10 cellular contexts compared by ENCODE assay signal in genomic region chr9:122005597-122005996, GRCh38.
DNase-seq lines count a peak whose midpoint lies in the region; ATAC-seq and TF ChIP-seq lines count a peak whose summit lies in the region.
"Had no signal": no experiment of that assay in that cellular context is flagged by ENCODE, and none has a peak within 500 bp of the region (broad histone marks: within the 10 kb centered on the region; RNA-seq: fewer than 3 reads in every experiment).

No MANE protein-coding gene starts in this region.

- no peak overlapping the region for H3K4me2 ChIP-seq in Loucy (ENCODE audit: low read depth, low read length, poor library complexity, severe bottlenecking)
- H3K4me2 ChIP-seq in mesenchymal stem cell (ENCODE audit: low read length, poor library complexity, severe bottlenecking), result no peak overlapping the region

- H3K79me2 ChIP-seq in Loucy (ENCODE audit: insufficient read depth, low read length), result no peaks in the 10 kb centered on the region

- H3K9ac ChIP-seq in Loucy (ENCODE audit: low read depth, low read length, poor library complexity, severe bottlenecking) (no peak overlapping the region), mesenchymal stem cell (ENCODE audit: low read length) (no peak overlapping the region)

- H2AK5ac ChIP-seq in mesenchymal stem cell (ENCODE audit: low read length, severe bottlenecking), result no peak overlapping the region

- no peak overlapping the region for H3K4me3 Mint-ChIP-seq in activated T-helper 2 cell treated with anti-CD3 and anti-CD28 coated beads, Interferon-gamma antibody, Interleukin-2, Interleukin-4, amounts not matched to agents 10 μg/mL and 5 μg/mL and 100 μg/mL, durations not matched to agents 14 hours and 24 hours and 36 hours (ENCODE audit: low read depth)

- H2BK120ac ChIP-seq in mesenchymal stem cell (ENCODE audit: low read depth, low read length), result no peak overlapping the region

- no peaks in the 10 kb centered on the region for H3K9me2 ChIP-seq in Loucy (replicated peaks; ENCODE audit: low read depth, low read length)

- H3K4me1 ChIP-seq in Loucy (ENCODE audit: insufficient read depth, low read length, poor library complexity, severe bottlenecking), result no peaks in the 10 kb centered on the region
- peaks cover 8% of the 10 kb centered on the region for H3K4me1 ChIP-seq in mesenchymal stem cell (ENCODE audit: control insufficient read depth, insufficient read depth, low read depth, low read length)

- H3K79me1 ChIP-seq in mesenchymal stem cell (replicated peaks; ENCODE audit: low read length, poor library complexity, severe bottlenecking), result no peaks in the 10 kb centered on the region

- H3K27ac ChIP-seq in mesenchymal stem cell (ENCODE audit: low read length, poor library complexity, severe bottlenecking), result no peak overlapping the region
- H3K27ac ChIP-seq: sigmoid colon had no signal

- no peak overlapping the region for H2BK12ac ChIP-seq in mesenchymal stem cell (ENCODE audit: low read length in 2 of 2)

- H3K9me3 Mint-ChIP-seq in activated T-helper 2 cell treated with anti-CD3 and anti-CD28 coated beads, Interferon-gamma antibody, Interleukin-2, Interleukin-4, amounts not matched to agents 10 μg/mL and 5 μg/mL and 100 μg/mL, durations not matched to agents 14 hours and 24 hours and 36 hours, result no peaks in the 10 kb centered on the region

- H3K27me3 ChIP-seq in Loucy (ENCODE audit: insufficient read depth, low read length, poor library complexity, severe bottlenecking) (no peaks in the 10 kb centered on the region), mesenchymal stem cell (ENCODE audit: control insufficient read depth in 1 of 2, insufficient read depth in 1 of 2, low read length in 2 of 2) (no peaks in the 10 kb centered on the region)
- H3K27me3 ChIP-seq: sigmoid colon had no signal

- H3K23ac ChIP-seq in mesenchymal stem cell (ENCODE audit: low read length in 2 of 2), result no peak overlapping the region

- WGBS in mesenchymal stem cell, result 14% methylated on average over 1 of the region's 1 CpG

- H3K36me3 Mint-ChIP-seq in activated T-helper 2 cell treated with anti-CD3 and anti-CD28 coated beads, Interferon-gamma antibody, Interleukin-2, Interleukin-4, amounts not matched to agents 10 μg/mL and 5 μg/mL and 100 μg/mL, durations not matched to agents 14 hours and 24 hours and 36 hours (ENCODE audit: low read depth), result no peaks in the 10 kb centered on the region

- H3K9me3 ChIP-seq in Loucy (ENCODE audit: insufficient read depth, low read depth, low read length) (no peaks in the 10 kb centered on the region), mesenchymal stem cell (ENCODE audit: control insufficient read depth, low read length) (no peaks in the 10 kb centered on the region)
- H3K9me3 ChIP-seq: sigmoid colon had no signal

- intact Hi-C loops in activated T-helper 2 cell treated with anti-CD3 and anti-CD28 coated beads, Interferon-gamma antibody, Interleukin-2, Interleukin-4, amounts not matched to agents 10 μg/mL and 5 μg/mL and 100 μg/mL, durations not matched to agents 14 hours and 24 hours and 36 hours (cut with micrococcal nuclease), result no loop called here

- H4K91ac ChIP-seq in mesenchymal stem cell (ENCODE audit: low read length), result no peak overlapping the region

- peak; percentile 27 for DNase-seq in Daoy (ENCODE audit: low read depth)
- peak; percentile 63 for DNase-seq in cerebellar cortex (ENCODE audit: low spot score)
- peak; percentile 43 for DNase-seq in mesenchymal stem cell
- no peak for DNase-seq in activated T-helper 2 cell treated with anti-CD3 and anti-CD28 coated beads, Interferon-gamma antibody, Interleukin-2, Interleukin-4, amounts not matched to agents 10 μg/mL and 5 μg/mL and 100 μg/mL, durations not matched to agents 14 hours and 24 hours and 36 hours (ENCODE audit: low spot score)
- DNase-seq in HK-2 (ENCODE audit: unreplicated experiment), result no peak
- DNase-seq: sigmoid colon, substantia nigra had no signal

- H2BK15ac ChIP-seq in mesenchymal stem cell (ENCODE audit: low read depth, poor library complexity, severe bottlenecking), result no peak overlapping the region

- no peak overlapping the region for H2BK5ac ChIP-seq in mesenchymal stem cell (ENCODE audit: low read depth, low read length, poor library complexity, severe bottlenecking)

- ATAC-seq in GM18858 (IDR thresholded peaks at IDR 0.05; ENCODE audit: unreplicated experiment) (no peak), GM18519 (IDR thresholded peaks at IDR 0.05; ENCODE audit: low FRiP score, unreplicated experiment) (no peak)

- H3K4me3 ChIP-seq in Loucy (ENCODE audit: low read length, poor library complexity, severe bottlenecking), result no peak overlapping the region
- H3K4me3 ChIP-seq in mesenchymal stem cell (ENCODE audit: insufficient read depth in 1 of 2, low read depth in 1 of 2, low read length in 2 of 2), result no peak overlapping the region
- H3K4me3 ChIP-seq: sigmoid colon had no signal

- TF ChIP-seq CTCF in Loucy (conservative IDR thresholded peaks at IDR 0.05; ENCODE audit: low read length), result peak; percentile 27; the same call in 1 of the 2 replicates

- H3K36me3 ChIP-seq in Loucy (ENCODE audit: insufficient read depth, low read length) (no peaks in the 10 kb centered on the region), mesenchymal stem cell (ENCODE audit: control insufficient read depth in 1 of 2, insufficient read depth in 2 of 2, low read depth in 1 of 2, low read length in 2 of 2) (no peaks in the 10 kb centered on the region)
- H3K36me3 ChIP-seq: sigmoid colon had no signal

- no peak overlapping the region for H3K18ac ChIP-seq in mesenchymal stem cell (ENCODE audit: low read depth in 1 of 2, low read length in 2 of 2)

- no peaks in the 10 kb centered on the region for H3K4me1 Mint-ChIP-seq in activated T-helper 2 cell treated with anti-CD3 and anti-CD28 coated beads, Interferon-gamma antibody, Interleukin-2, Interleukin-4, amounts not matched to agents 10 μg/mL and 5 μg/mL and 100 μg/mL, durations not matched to agents 14 hours and 24 hours and 36 hours (ENCODE audit: low read depth)

- no peak overlapping the region for H4K8ac ChIP-seq in mesenchymal stem cell (ENCODE audit: low read length)

- H3F3A ChIP-seq in Loucy (ENCODE audit: low read depth), result no peaks in the 10 kb centered on the region

- no peak overlapping the region for H2AFZ ChIP-seq in Loucy (ENCODE audit: low read length)
- H2AFZ ChIP-seq in mesenchymal stem cell (ENCODE audit: low read depth, low read length), result no peak overlapping the region

- H3K27me3 Mint-ChIP-seq in activated T-helper 2 cell treated with anti-CD3 and anti-CD28 coated beads, Interferon-gamma antibody, Interleukin-2, Interleukin-4, amounts not matched to agents 10 μg/mL and 5 μg/mL and 100 μg/mL, durations not matched to agents 14 hours and 24 hours and 36 hours (ENCODE audit: low read depth), result peaks cover 2% of the 10 kb centered on the region

- no peak overlapping the region for H3K14ac ChIP-seq in mesenchymal stem cell (ENCODE audit: low read length in 2 of 2)

- H4K20me1 ChIP-seq in Loucy (ENCODE audit: insufficient read depth, low read length, poor library complexity, severe bottlenecking), result no peaks in the 10 kb centered on the region

- H3K4ac ChIP-seq in mesenchymal stem cell (ENCODE audit: low read depth in 1 of 2, low read length in 2 of 2), result no peak overlapping the region

- H3K27ac Mint-ChIP-seq in activated T-helper 2 cell treated with anti-CD3 and anti-CD28 coated beads, Interferon-gamma antibody, Interleukin-2, Interleukin-4, amounts not matched to agents 10 μg/mL and 5 μg/mL and 100 μg/mL, durations not matched to agents 14 hours and 24 hours and 36 hours, result no peak overlapping the region

Comparison
In these comparisons a context has a peak if more than half of its experiments do, and no peak if none do; other contexts are left out.
1. DNase-seq: peak in Daoy (single experiment), cerebellar cortex (single experiment) and mesenchymal stem cell (single experiment); none in activated T-helper 2 cell treated with anti-CD3 and anti-CD28 coated beads, Interferon-gamma antibody, Interleukin-2, Interleukin-4, amounts not matched to agents 10 μg/mL and 5 μg/mL and 100 μg/mL, durations not matched to agents 14 hours and 24 hours and 36 hours (single experiment) and HK-2 (single experiment).